In the genomic region with DNA sequence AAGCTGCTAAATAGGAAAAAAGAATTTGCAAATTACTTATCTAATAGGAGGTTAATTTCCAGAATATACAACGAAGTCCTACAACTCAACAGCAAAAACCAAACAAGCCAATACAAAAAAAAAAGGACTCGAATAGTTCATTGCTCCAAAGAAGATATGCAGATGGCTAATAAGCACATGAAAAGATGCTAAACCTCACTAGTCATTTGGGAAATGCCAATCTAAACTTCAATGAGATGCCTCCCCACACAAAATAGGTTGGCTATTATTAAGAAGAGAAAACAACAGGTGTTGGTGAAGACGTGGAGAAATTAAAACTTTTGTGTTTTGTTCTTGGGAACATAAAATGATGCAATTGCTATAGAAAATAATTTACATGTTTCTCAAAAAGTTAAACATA, we compare ENCODE assay signal across 38 cellular contexts.
"Had no signal": no experiment of that assay in that cellular context is flagged by ENCODE, and none has a peak within 500 bp of the region (broad histone marks: within the 10 kb centered on the region; RNA-seq: fewer than 3 reads in every experiment).

No MANE protein-coding gene starts in this region.

- H3K4me3 Mint-ChIP-seq: activated CD4-positive, alpha-beta memory T cell treated with anti-CD3 and anti-CD28 coated beads, Interleukin-2, amount 10 ng/mL, durations not matched to agents 7 days and 5 days; activated CD4-positive, alpha-beta T cell treated with anti-CD3 and anti-CD28 coated beads for 36 hours; activated CD4-positive, alpha-beta T cell treated with anti-CD3 and anti-CD28 coated beads, Interleukin-2, amount 10 ng/mL, durations not matched to agents 7 days and 5 days; activated CD8-positive, alpha-beta memory T cell treated with anti-CD3 and anti-CD28 coated beads, Interleukin-2, amount 10 ng/mL, durations not matched to agents 7 days and 5 days; activated CD8-positive, alpha-beta T cell treated with anti-CD3 and anti-CD28 coated beads, Interleukin-2, amount 10 ng/mL, durations not matched to agents 7 days and 5 days; activated naive CD4-positive, alpha-beta T cell treated with anti-CD3 and anti-CD28 coated beads, Interleukin-2, amount 10 ng/mL, durations not matched to agents 7 days and 5 days; activated naive CD4-positive, alpha-beta T cell treated with anti-CD3 and anti-CD28 coated beads, Interleukin-2, amount 50 U/mL, for 24 hours; activated naive CD8-positive, alpha-beta T cell; activated naive CD8-positive, alpha-beta T cell treated with anti-CD3 and anti-CD28 coated beads, Interleukin-2, amount 10 ng/mL, durations not matched to agents 7 days and 5 days; activated naive CD8-positive, alpha-beta T cell treated with anti-CD3 and anti-CD28 coated beads, Interleukin-2, amount 50 U/mL, for 24 hours; activated T-cell treated with anti-CD3 and anti-CD28 coated beads, Interleukin-2, amount 50 U/mL, for 24 hours; brain; central memory CD8-positive, alpha-beta T cell; T-helper 2 cell treated with Interferon-gamma antibody and Interleukin-4, amounts not matched to agents 5 μg/mL and 100 μg/mL, for 36 hours had no signal

- H3K27me3 ChIP-seq: ascending aorta, cardiac muscle cell had no signal

- H3K9me3 ChIP-seq: ascending aorta had no signal

- DNase-seq: activated CD4-positive, alpha-beta memory T cell treated with anti-CD3 and anti-CD28 coated beads, Interleukin-2, amount 10 ng/mL, durations not matched to agents 7 days and 5 days; activated CD4-positive, alpha-beta T cell treated with anti-CD3 and anti-CD28 coated beads for 1 hour; activated CD4-positive, alpha-beta T cell treated with anti-CD3 and anti-CD28 coated beads for 36 hours; activated CD4-positive, alpha-beta T cell treated with anti-CD3 and anti-CD28 coated beads for 48 hours; activated CD4-positive, alpha-beta T cell treated with anti-CD3 and anti-CD28 coated beads, Interleukin-2, amount 10 ng/mL, durations not matched to agents 7 days and 5 days; activated CD4-positive, alpha-beta T cell treated with anti-CD3 and anti-CD28 coated beads, Interleukin-2, amount 50 U/mL, for 48 hours; activated CD4-positive, CD25-positive, alpha-beta regulatory T cell; activated CD8-positive, alpha-beta memory T cell treated with anti-CD3 and anti-CD28 coated beads for 24 hours; activated CD8-positive, alpha-beta memory T cell treated with anti-CD3 and anti-CD28 coated beads, Interleukin-2, amount 10 ng/mL, durations not matched to agents 7 days and 5 days; activated CD8-positive, alpha-beta memory T cell treated with anti-CD3 and anti-CD28 coated beads, Interleukin-2, amount 50 U/mL, for 48 hours; activated CD8-positive, alpha-beta T cell treated with anti-CD3 and anti-CD28 coated beads, Interleukin-2, amount 10 ng/mL, durations not matched to agents 7 days and 5 days; activated effector memory CD4-positive, alpha-beta T cell treated with Interleukin-2 at 50 U/mL for 16 hours; activated gamma-delta T cell; activated naive CD4-positive, alpha-beta T cell treated with anti-CD3 and anti-CD28 coated beads, Interleukin-2, amount 10 ng/mL, durations not matched to agents 7 days and 5 days; activated naive CD4-positive, alpha-beta T cell treated with Interleukin-2 at 50 U/mL for 16 hours; activated naive CD8-positive, alpha-beta T cell treated with anti-CD3 and anti-CD28 coated beads, Interleukin-2, amount 10 ng/mL, durations not matched to agents 7 days and 5 days; activated naive CD8-positive, alpha-beta T cell treated with anti-CD3 and anti-CD28 coated beads, Interleukin-2, amount 50 U/mL, for 24 hours; activated T-cell treated with anti-CD3 and anti-CD28 coated beads, Interleukin-2, amount 50 U/mL, for 24 hours; activated T-cell treated with anti-CD3 and anti-CD28 coated beads, Interleukin-2, amount 50 U/mL, for 48 hours; amygdala; anterior cingulate cortex; caudate nucleus; cerebellar nuclear complex; T-helper 2 cell; T-helper 9 cell had no signal

- H3K4me1 Mint-ChIP-seq: activated CD4-positive, alpha-beta memory T cell treated with anti-CD3 and anti-CD28 coated beads, Interleukin-2, amount 10 ng/mL, durations not matched to agents 7 days and 5 days; activated CD4-positive, alpha-beta T cell treated with anti-CD3 and anti-CD28 coated beads for 36 hours; activated CD4-positive, alpha-beta T cell treated with anti-CD3 and anti-CD28 coated beads, Interleukin-2, amount 10 ng/mL, durations not matched to agents 7 days and 5 days; activated CD8-positive, alpha-beta memory T cell treated with anti-CD3 and anti-CD28 coated beads, Interleukin-2, amount 10 ng/mL, durations not matched to agents 7 days and 5 days; activated naive CD4-positive, alpha-beta T cell treated with anti-CD3 and anti-CD28 coated beads, Interleukin-2, amount 10 ng/mL, durations not matched to agents 7 days and 5 days; activated naive CD4-positive, alpha-beta T cell treated with anti-CD3 and anti-CD28 coated beads, Interleukin-2, amount 50 U/mL, for 24 hours; activated naive CD8-positive, alpha-beta T cell treated with anti-CD3 and anti-CD28 coated beads, Interleukin-2, amount 10 ng/mL, durations not matched to agents 7 days and 5 days; activated naive CD8-positive, alpha-beta T cell treated with anti-CD3 and anti-CD28 coated beads, Interleukin-2, amount 50 U/mL, for 24 hours; brain; central memory CD8-positive, alpha-beta T cell had no signal

- H3K36me3 Mint-ChIP-seq: activated CD8-positive, alpha-beta memory T cell treated with anti-CD3 and anti-CD28 coated beads, Interleukin-2, amount 10 ng/mL, durations not matched to agents 7 days and 5 days; activated naive CD4-positive, alpha-beta T cell treated with anti-CD3 and anti-CD28 coated beads, Interleukin-2, amount 10 ng/mL, durations not matched to agents 7 days and 5 days; activated naive CD4-positive, alpha-beta T cell treated with anti-CD3 and anti-CD28 coated beads, Interleukin-2, amount 50 U/mL, for 24 hours; activated naive CD8-positive, alpha-beta T cell; activated naive CD8-positive, alpha-beta T cell treated with anti-CD3 and anti-CD28 coated beads, Interleukin-2, amount 10 ng/mL, durations not matched to agents 7 days and 5 days; brain had no signal

- ATAC-seq: activated CD4-positive, alpha-beta T cell treated with anti-CD3 and anti-CD28 coated beads for 36 hours; activated CD4-positive, CD25-positive, alpha-beta regulatory T cell treated with anti-CD3 and anti-CD28 coated beads, Interleukin-2, amount 50 U/mL, for 24 hours; activated CD8-positive, alpha-beta memory T cell treated with anti-CD3 and anti-CD28 coated beads, Interleukin-2, amount 10 ng/mL, durations not matched to agents 7 days and 5 days; activated CD8-positive, alpha-beta T cell treated with anti-CD3 and anti-CD28 coated beads, Interleukin-2, amount 10 ng/mL, durations not matched to agents 7 days and 5 days; activated naive CD8-positive, alpha-beta T cell treated with anti-CD3 and anti-CD28 coated beads, Interleukin-2, amount 50 U/mL, for 24 hours had no signal

- H3K4me1 ChIP-seq: ascending aorta had no signal

- H3K27ac Mint-ChIP-seq: activated CD4-positive, alpha-beta memory T cell treated with anti-CD3 and anti-CD28 coated beads, Interleukin-2, amount 10 ng/mL, durations not matched to agents 7 days and 5 days; activated CD4-positive, alpha-beta T cell treated with anti-CD3 and anti-CD28 coated beads for 36 hours; activated CD4-positive, alpha-beta T cell treated with anti-CD3 and anti-CD28 coated beads, Interleukin-2, amount 10 ng/mL, durations not matched to agents 7 days and 5 days; activated CD8-positive, alpha-beta memory T cell treated with anti-CD3 and anti-CD28 coated beads, Interleukin-2, amount 10 ng/mL, durations not matched to agents 7 days and 5 days; activated CD8-positive, alpha-beta T cell treated with anti-CD3 and anti-CD28 coated beads, Interleukin-2, amount 10 ng/mL, durations not matched to agents 7 days and 5 days; activated naive CD4-positive, alpha-beta T cell treated with anti-CD3 and anti-CD28 coated beads, Interleukin-2, amount 10 ng/mL, durations not matched to agents 7 days and 5 days; activated naive CD4-positive, alpha-beta T cell treated with anti-CD3 and anti-CD28 coated beads, Interleukin-2, amount 50 U/mL, for 24 hours; activated naive CD8-positive, alpha-beta T cell; activated naive CD8-positive, alpha-beta T cell treated with anti-CD3 and anti-CD28 coated beads, Interleukin-2, amount 10 ng/mL, durations not matched to agents 7 days and 5 days; activated naive CD8-positive, alpha-beta T cell treated with anti-CD3 and anti-CD28 coated beads, Interleukin-2, amount 50 U/mL, for 24 hours; activated T-cell treated with anti-CD3 and anti-CD28 coated beads, Interleukin-2, amount 50 U/mL, for 24 hours; activated T-helper 2 cell treated with anti-CD3 and anti-CD28 coated beads, Interferon-gamma antibody, Interleukin-2, Interleukin-4, amounts not matched to agents 10 μg/mL and 5 μg/mL and 100 μg/mL, durations not matched to agents 14 hours and 24 hours and 36 hours; brain; T-helper 2 cell treated with Interferon-gamma antibody and Interleukin-4, amounts not matched to agents 5 μg/mL and 100 μg/mL, for 36 hours had no signal

- H3K27ac ChIP-seq: ascending aorta, cardiac muscle cell, VCaP had no signal

- FAIRE-seq: bronchial epithelial cell, colon, TTC549 had no signal

- H3K27me3 Mint-ChIP-seq: activated CD4-positive, alpha-beta memory T cell treated with anti-CD3 and anti-CD28 coated beads, Interleukin-2, amount 10 ng/mL, durations not matched to agents 7 days and 5 days; activated CD4-positive, alpha-beta T cell treated with anti-CD3 and anti-CD28 coated beads for 36 hours; activated CD4-positive, alpha-beta T cell treated with anti-CD3 and anti-CD28 coated beads, Interleukin-2, amount 10 ng/mL, durations not matched to agents 7 days and 5 days; activated CD8-positive, alpha-beta memory T cell treated with anti-CD3 and anti-CD28 coated beads, Interleukin-2, amount 10 ng/mL, durations not matched to agents 7 days and 5 days; activated naive CD4-positive, alpha-beta T cell treated with anti-CD3 and anti-CD28 coated beads, Interleukin-2, amount 10 ng/mL, durations not matched to agents 7 days and 5 days; activated naive CD4-positive, alpha-beta T cell treated with anti-CD3 and anti-CD28 coated beads, Interleukin-2, amount 50 U/mL, for 24 hours; activated naive CD8-positive, alpha-beta T cell; activated naive CD8-positive, alpha-beta T cell treated with anti-CD3 and anti-CD28 coated beads, Interleukin-2, amount 10 ng/mL, durations not matched to agents 7 days and 5 days; activated naive CD8-positive, alpha-beta T cell treated with anti-CD3 and anti-CD28 coated beads, Interleukin-2, amount 50 U/mL, for 24 hours; activated T-cell treated with anti-CD3 and anti-CD28 coated beads, Interleukin-2, amount 50 U/mL, for 24 hours; brain; central memory CD8-positive, alpha-beta T cell had no signal

- H3K36me3 ChIP-seq: ascending aorta, cardiac muscle cell had no signal

- H3K4me3 ChIP-seq: ascending aorta, cardiac muscle cell had no signal
